In genomic region chr19:16185123-16185924, GRCh38 we compare ENCODE assay signal across 1 cellular context.
TF ChIP-seq lines count a peak whose summit lies in the region.

Gene FAM32A (plus strand): TSS chr19:16185410. CDS start chr19:16185443, 33 bp downstream.

TF ChIP-seq in HepG2, 621 proteins besides CTCF, POLR2A, EP300 and RAD21 (continued from another document and continues in another):
- TF ChIP-seq TFDP1 (CRISPR knock-in tag; IDR thresholded peaks at IDR 0.05; ENCODE audit: borderline replicate concordance) (no peak), SP5 (CRISPR knock-in tag; IDR thresholded peaks at IDR 0.05; ENCODE audit: borderline replicate concordance, low read depth) (peak; percentile 26; the same call in 1 of the 2 replicates), ZSCAN9 (CRISPR knock-in tag; IDR thresholded peaks at IDR 0.05; ENCODE audit: borderline replicate concordance) (peak; percentile 38; the same call in 1 of the 2 replicates), ZNF317 (CRISPR knock-in tag; IDR thresholded peaks at IDR 0.05) (peak; percentile 19; the same call in 1 of the 2 replicates), ZNF569 (CRISPR knock-in tag; IDR thresholded peaks at IDR 0.05; ENCODE audit: borderline replicate concordance) (no peak), SATB2 (CRISPR knock-in tag; IDR thresholded peaks at IDR 0.05) (no peak), ZFP90 (CRISPR knock-in tag; IDR thresholded peaks at IDR 0.05; ENCODE audit: borderline replicate concordance) (0 out of 2 replicates have a peak, but pooled peaks have one; percentile 60), ZKSCAN5 (CRISPR knock-in tag; IDR thresholded peaks at IDR 0.05) (no peak), ZNF607 (CRISPR knock-in tag; IDR thresholded peaks at IDR 0.05; ENCODE audit: borderline replicate concordance) (0 out of 2 replicates have a peak, but pooled peaks have one; percentile 29), MTF1 (CRISPR knock-in tag; IDR thresholded peaks at IDR 0.05) (no peak), MAF1 (CRISPR knock-in tag; IDR thresholded peaks at IDR 0.05; ENCODE audit: borderline replicate concordance) (0 out of 2 replicates have a peak, but pooled peaks have one; percentile 44), NONO (IDR thresholded peaks at IDR 0.05) (no peak), NONO (CRISPR knock-in tag; conservative IDR thresholded peaks at IDR 0.05) (no peak), DMTF1 (CRISPR knock-in tag; IDR thresholded peaks at IDR 0.05) (no peak), KDM2A (CRISPR knock-in tag; IDR thresholded peaks at IDR 0.05; ENCODE audit: borderline replicate concordance, low read depth) (peak; percentile 71), ZNF530 (CRISPR knock-in tag; IDR thresholded peaks at IDR 0.05; ENCODE audit: low read depth) (no peak), ZNF713 (CRISPR knock-in tag; IDR thresholded peaks at IDR 0.05) (no peak), FOXP1 (IDR thresholded peaks at IDR 0.05) (no peak), FOXP1 (CRISPR knock-in tag; IDR thresholded peaks at IDR 0.05) (no peak), SP4 (CRISPR knock-in tag; IDR thresholded peaks at IDR 0.05) (no peak), NFKB2 (CRISPR knock-in tag; IDR thresholded peaks at IDR 0.05; ENCODE audit: borderline replicate concordance) (no peak), E2F2 (CRISPR knock-in tag; IDR thresholded peaks at IDR 0.05; ENCODE audit: borderline replicate concordance) (no peak), RORA (CRISPR knock-in tag; IDR thresholded peaks at IDR 0.05) (no peak), CEBPB (IDR thresholded peaks at IDR 0.05; ENCODE audit: borderline replicate concordance, low read depth, low read length) (no peak), ELF1 (CRISPR knock-in tag; IDR thresholded peaks at IDR 0.05) (peak; percentile 99), ZC3H13 (CRISPR knock-in tag; IDR thresholded peaks at IDR 0.05) (no peak), DR1 (CRISPR knock-in tag; IDR thresholded peaks at IDR 0.05) (no peak), ISL2 (CRISPR knock-in tag; IDR thresholded peaks at IDR 0.05) (0 out of 2 replicates have a peak, but pooled peaks have one; percentile 25), ZNF460 (CRISPR knock-in tag; IDR thresholded peaks at IDR 0.05; ENCODE audit: borderline replicate concordance) (no peak), SETDB1 (CRISPR knock-in tag; IDR thresholded peaks at IDR 0.05; ENCODE audit: borderline replicate concordance) (no peak), ZNF770 (CRISPR knock-in tag; IDR thresholded peaks at IDR 0.05) (0 out of 2 replicates have a peak, but pooled peaks have one; percentile 11), RXRA (CRISPR knock-in tag; IDR thresholded peaks at IDR 0.05) (no peak; the same call in 1 of the 2 replicates), ZNF879 (CRISPR knock-in tag; IDR thresholded peaks at IDR 0.05) (no peak), ZFP37 (CRISPR knock-in tag; IDR thresholded peaks at IDR 0.05; ENCODE audit: borderline replicate concordance) (no peak), MTF2 (CRISPR knock-in tag; IDR thresholded peaks at IDR 0.05; ENCODE audit: borderline replicate concordance) (no peak), ZBTB4 (CRISPR knock-in tag; IDR thresholded peaks at IDR 0.05; ENCODE audit: borderline replicate concordance) (no peak), POLR2AphosphoS2 (IDR thresholded peaks at IDR 0.05; ENCODE audit: low read depth, low read length) (no peak), IRX3 (CRISPR knock-in tag; IDR thresholded peaks at IDR 0.05; ENCODE audit: borderline replicate concordance, low read depth) (no peak), BCLAF1 (IDR thresholded peaks at IDR 0.05) (no peak), ZNF720 (CRISPR knock-in tag; IDR thresholded peaks at IDR 0.05) (no peak)
- TF ChIP-seq, protein P1, sequence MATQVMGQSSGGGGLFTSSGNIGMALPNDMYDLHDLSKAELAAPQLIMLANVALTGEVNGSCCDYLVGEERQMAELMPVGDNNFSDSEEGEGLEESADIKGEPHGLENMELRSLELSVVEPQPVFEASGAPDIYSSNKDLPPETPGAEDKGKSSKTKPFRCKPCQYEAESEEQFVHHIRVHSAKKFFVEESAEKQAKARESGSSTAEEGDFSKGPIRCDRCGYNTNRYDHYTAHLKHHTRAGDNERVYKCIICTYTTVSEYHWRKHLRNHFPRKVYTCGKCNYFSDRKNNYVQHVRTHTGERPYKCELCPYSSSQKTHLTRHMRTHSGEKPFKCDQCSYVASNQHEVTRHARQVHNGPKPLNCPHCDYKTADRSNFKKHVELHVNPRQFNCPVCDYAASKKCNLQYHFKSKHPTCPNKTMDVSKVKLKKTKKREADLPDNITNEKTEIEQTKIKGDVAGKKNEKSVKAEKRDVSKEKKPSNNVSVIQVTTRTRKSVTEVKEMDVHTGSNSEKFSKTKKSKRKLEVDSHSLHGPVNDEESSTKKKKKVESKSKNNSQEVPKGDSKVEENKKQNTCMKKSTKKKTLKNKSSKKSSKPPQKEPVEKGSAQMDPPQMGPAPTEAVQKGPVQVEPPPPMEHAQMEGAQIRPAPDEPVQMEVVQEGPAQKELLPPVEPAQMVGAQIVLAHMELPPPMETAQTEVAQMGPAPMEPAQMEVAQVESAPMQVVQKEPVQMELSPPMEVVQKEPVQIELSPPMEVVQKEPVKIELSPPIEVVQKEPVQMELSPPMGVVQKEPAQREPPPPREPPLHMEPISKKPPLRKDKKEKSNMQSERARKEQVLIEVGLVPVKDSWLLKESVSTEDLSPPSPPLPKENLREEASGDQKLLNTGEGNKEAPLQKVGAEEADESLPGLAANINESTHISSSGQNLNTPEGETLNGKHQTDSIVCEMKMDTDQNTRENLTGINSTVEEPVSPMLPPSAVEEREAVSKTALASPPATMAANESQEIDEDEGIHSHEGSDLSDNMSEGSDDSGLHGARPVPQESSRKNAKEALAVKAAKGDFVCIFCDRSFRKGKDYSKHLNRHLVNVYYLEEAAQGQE (IDR thresholded peaks at IDR 0.05; ENCODE audit: borderline replicate concordance in 1 of 2, low read depth in 1 of 2, low read length in 2 of 2) = 0 out of 4 replicates have a peak, but pooled peaks of 1 of the 2 experiments have one; percentile 27
- TF ChIP-seq, protein P2, sequence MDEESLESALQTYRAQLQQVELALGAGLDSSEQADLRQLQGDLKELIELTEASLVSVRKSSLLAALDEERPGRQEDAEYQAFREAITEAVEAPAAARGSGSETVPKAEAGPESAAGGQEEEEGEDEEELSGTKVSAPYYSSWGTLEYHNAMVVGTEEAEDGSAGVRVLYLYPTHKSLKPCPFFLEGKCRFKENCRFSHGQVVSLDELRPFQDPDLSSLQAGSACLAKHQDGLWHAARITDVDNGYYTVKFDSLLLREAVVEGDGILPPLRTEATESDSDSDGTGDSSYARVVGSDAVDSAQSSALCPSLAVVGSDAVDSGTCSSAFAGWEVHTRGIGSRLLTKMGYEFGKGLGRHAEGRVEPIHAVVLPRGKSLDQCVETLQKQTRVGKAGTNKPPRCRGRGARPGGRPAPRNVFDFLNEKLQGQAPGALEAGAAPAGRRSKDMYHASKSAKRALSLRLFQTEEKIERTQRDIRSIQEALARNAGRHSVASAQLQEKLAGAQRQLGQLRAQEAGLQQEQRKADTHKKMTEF (CRISPR knock-in tag; IDR thresholded peaks at IDR 0.05) = peak; percentile 62
